Comparison of ENCODE assay signal across 2 cellular contexts in the genomic region with DNA sequence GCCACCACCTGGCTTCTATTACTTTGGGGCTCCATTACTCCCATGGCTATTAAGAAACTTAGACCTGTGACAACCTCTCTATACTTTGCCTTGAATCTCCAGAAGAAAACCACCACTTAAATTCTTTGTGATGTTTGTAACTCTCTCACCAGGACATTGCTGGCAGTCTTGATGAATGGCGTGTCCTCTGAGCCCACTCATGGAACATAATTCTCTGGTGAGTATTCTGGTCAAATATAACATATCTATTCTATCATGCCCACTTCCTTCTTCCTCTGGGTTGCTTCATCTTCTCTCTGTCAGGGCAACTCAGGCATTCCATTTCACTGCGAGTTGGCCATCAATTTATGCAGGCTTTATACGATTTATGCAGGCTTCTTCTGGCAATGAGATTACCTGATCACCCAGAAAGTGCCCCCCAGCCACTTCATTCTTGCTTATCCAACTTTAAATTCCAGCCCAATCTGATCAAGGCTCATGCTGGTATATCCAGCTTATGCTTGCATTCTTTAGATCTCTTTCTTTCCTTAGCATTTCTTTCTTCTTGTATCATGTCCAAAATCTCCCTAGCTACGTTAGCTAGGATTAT.
TF ChIP-seq lines count a peak whose summit lies in the region.

No MANE protein-coding gene starts in this region.

TF ChIP-seq in SK-N-SH treated with all-trans-retinoic acid at 6 μM for 48 hours, 23 proteins besides CTCF, POLR2A, EP300 and RAD21 (continued from another document):
- TF ChIP-seq ZNF8 (CRISPR knock-in tag; IDR thresholded peaks at IDR 0.05), result no peak
- TF ChIP-seq ZNF565 (CRISPR knock-in tag; conservative IDR thresholded peaks at IDR 0.05; ENCODE audit: low read depth), result no peak

TF ChIP-seq in SK-N-SH, 30 proteins besides CTCF, POLR2A, EP300 and RAD21 (continued from another document):
- TF ChIP-seq, protein P1, sequence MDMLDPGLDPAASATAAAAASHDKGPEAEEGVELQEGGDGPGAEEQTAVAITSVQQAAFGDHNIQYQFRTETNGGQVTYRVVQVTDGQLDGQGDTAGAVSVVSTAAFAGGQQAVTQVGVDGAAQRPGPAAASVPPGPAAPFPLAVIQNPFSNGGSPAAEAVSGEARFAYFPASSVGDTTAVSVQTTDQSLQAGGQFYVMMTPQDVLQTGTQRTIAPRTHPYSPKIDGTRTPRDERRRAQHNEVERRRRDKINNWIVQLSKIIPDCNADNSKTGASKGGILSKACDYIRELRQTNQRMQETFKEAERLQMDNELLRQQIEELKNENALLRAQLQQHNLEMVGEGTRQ (IDR thresholded peaks at IDR 0.05; ENCODE audit: borderline replicate concordance, low read depth, low read length), result no peak
- TF ChIP-seq, protein P2, sequence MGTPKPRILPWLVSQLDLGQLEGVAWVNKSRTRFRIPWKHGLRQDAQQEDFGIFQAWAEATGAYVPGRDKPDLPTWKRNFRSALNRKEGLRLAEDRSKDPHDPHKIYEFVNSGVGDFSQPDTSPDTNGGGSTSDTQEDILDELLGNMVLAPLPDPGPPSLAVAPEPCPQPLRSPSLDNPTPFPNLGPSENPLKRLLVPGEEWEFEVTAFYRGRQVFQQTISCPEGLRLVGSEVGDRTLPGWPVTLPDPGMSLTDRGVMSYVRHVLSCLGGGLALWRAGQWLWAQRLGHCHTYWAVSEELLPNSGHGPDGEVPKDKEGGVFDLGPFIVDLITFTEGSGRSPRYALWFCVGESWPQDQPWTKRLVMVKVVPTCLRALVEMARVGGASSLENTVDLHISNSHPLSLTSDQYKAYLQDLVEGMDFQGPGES (IDR thresholded peaks at IDR 0.05; ENCODE audit: low read depth, low read length), result no peak
- TF ChIP-seq, protein P3, sequence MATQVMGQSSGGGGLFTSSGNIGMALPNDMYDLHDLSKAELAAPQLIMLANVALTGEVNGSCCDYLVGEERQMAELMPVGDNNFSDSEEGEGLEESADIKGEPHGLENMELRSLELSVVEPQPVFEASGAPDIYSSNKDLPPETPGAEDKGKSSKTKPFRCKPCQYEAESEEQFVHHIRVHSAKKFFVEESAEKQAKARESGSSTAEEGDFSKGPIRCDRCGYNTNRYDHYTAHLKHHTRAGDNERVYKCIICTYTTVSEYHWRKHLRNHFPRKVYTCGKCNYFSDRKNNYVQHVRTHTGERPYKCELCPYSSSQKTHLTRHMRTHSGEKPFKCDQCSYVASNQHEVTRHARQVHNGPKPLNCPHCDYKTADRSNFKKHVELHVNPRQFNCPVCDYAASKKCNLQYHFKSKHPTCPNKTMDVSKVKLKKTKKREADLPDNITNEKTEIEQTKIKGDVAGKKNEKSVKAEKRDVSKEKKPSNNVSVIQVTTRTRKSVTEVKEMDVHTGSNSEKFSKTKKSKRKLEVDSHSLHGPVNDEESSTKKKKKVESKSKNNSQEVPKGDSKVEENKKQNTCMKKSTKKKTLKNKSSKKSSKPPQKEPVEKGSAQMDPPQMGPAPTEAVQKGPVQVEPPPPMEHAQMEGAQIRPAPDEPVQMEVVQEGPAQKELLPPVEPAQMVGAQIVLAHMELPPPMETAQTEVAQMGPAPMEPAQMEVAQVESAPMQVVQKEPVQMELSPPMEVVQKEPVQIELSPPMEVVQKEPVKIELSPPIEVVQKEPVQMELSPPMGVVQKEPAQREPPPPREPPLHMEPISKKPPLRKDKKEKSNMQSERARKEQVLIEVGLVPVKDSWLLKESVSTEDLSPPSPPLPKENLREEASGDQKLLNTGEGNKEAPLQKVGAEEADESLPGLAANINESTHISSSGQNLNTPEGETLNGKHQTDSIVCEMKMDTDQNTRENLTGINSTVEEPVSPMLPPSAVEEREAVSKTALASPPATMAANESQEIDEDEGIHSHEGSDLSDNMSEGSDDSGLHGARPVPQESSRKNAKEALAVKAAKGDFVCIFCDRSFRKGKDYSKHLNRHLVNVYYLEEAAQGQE (IDR thresholded peaks at IDR 0.05; ENCODE audit: low read depth, low read length), result no peak
- no peak for TF ChIP-seq SIN3A (IDR thresholded peaks at IDR 0.05; ENCODE audit: borderline replicate concordance, low read depth, low read length)
- no peak for TF ChIP-seq MEF2A (IDR thresholded peaks at IDR 0.05; ENCODE audit: borderline replicate concordance, low read depth)
- TF ChIP-seq ELF1 (IDR thresholded peaks at IDR 0.05), result no peak
